Comparison of ENCODE assay signal across 14 cellular contexts in the genomic region with DNA sequence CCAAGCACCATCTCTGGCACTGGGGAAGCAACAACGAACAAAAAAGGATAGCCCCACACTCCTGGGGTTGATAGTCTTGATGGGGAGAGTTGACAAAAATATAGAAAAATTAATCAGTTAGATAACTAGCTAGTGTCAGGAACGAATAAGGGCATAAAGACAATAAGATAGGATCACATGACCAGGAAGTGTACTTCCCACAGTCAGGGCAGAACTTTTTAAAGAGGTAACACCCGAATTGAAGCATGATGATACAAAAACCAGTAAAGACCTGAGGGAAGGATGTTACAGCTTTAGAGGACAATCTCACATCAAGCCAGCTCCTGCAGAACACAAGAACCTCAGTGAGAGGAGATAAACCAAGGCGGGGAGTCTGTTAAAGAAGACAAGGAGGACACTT.
DNase-seq lines count a peak whose midpoint lies in the region; ATAC-seq and TF ChIP-seq lines count a peak whose summit lies in the region.
"Had no signal": no experiment of that assay in that cellular context is flagged by ENCODE, and none has a peak within 500 bp of the region (broad histone marks: within the 10 kb centered on the region; RNA-seq: fewer than 3 reads in every experiment).

No MANE protein-coding gene starts in this region.

- H3K4me3 ChIP-seq in BLaER1 (no peak overlapping the region), OCI-LY7 (ENCODE audit: low read depth, low read length, poor library complexity, severe bottlenecking) (peak overlapping the region; percentile 42), PC-3 (ENCODE audit: low read length) (no peak overlapping the region)
- H3K4me3 ChIP-seq: pancreas had no signal

- H3K27me3 ChIP-seq in BLaER1 (no peaks in the 10 kb centered on the region), PC-3 (ENCODE audit: low read length) (peaks cover 7% of the 10 kb centered on the region; the same call in 1 of the 2 replicates)
- H3K27me3 ChIP-seq: pancreas had no signal

- H3K9me3 ChIP-seq in BLaER1 = peaks cover 5% of the 10 kb centered on the region; the same call in 1 of the 2 replicates
- H3K9me3 ChIP-seq in OCI-LY7 (ENCODE audit: low read length) = no peaks in the 10 kb centered on the region
- no peaks in the 10 kb centered on the region for H3K9me3 ChIP-seq in PC-3 (ENCODE audit: low read length)
- H3K9me3 ChIP-seq: pancreas had no signal

- DNase-seq in OCI-LY7 (ENCODE audit: low spot score) (peak; percentile 28), PC-3 (no peak), NCI-H1092 (lab: John Stamatoyannopoulos, UW) (no peak), NCI-H748 treated with DMSO at 0.1 percent for 48 hours (lab: John Stamatoyannopoulos, UW) (no peak), NCI-H524 treated with DMSO at 0.1 percent for 48 hours (lab: John Stamatoyannopoulos, UW) (no peak)
- DNase-seq: activated T-cell treated with anti-CD3 and anti-CD28 coated beads for 4 hours, anterior cingulate cortex, mesenchymal stem cell, NCI-H1694, NCI-H774, pancreas had no signal

- H3K9ac ChIP-seq in BLaER1 (no peak overlapping the region), PC-3 (ENCODE audit: low read length) (no peak overlapping the region)

- 0 out of 2 replicates have a peak overlapping the region, but pooled peaks have one; percentile 16 for H3K27ac ChIP-seq in BLaER1
- H3K27ac ChIP-seq in OCI-LY7 (ENCODE audit: low read depth, low read length, poor library complexity, severe bottlenecking) = peak overlapping the region; percentile 60
- H3K27ac ChIP-seq in PC-3 (ENCODE audit: low read length) = no peak overlapping the region
- H3K27ac ChIP-seq: pancreas had no signal

- TF ChIP-seq CTCF in OCI-LY7 (conservative IDR thresholded peaks at IDR 0.05; ENCODE audit: low read length) = no peak
- no peak for TF ChIP-seq CTCF in PC-3 (conservative IDR thresholded peaks at IDR 0.05; ENCODE audit: low read depth, low read length)

- H3K4me1 ChIP-seq in BLaER1 (peaks cover 23% of the 10 kb centered on the region), OCI-LY7 (ENCODE audit: insufficient read depth, low read length, poor library complexity, severe bottlenecking) (peaks cover 14% of the 10 kb centered on the region), PC-3 (ENCODE audit: insufficient read depth, low read length) (no peaks in the 10 kb centered on the region)
- H3K4me1 ChIP-seq: pancreas had no signal

- POLR2A ChIA-PET in OCI-LY7 (lab: Charles Lee) (interaction anchor here (1.2 to 2.0 kb wide), 4 partner anchors 19 to 293 kb away, joined by 3 to 7 read pairs (median 4); no protein-coding TSS in a partner anchor), PC-3 (lab: Charles Lee; ENCODE audit: unreplicated experiment) (no interaction called here)

- no peaks in the 10 kb centered on the region for H3K36me3 ChIP-seq in BLaER1
- no peaks in the 10 kb centered on the region for H3K36me3 ChIP-seq in OCI-LY7 (ENCODE audit: insufficient read depth, low read length)
- no peaks in the 10 kb centered on the region for H3K36me3 ChIP-seq in PC-3 (ENCODE audit: low read depth, low read length)
- H3K36me3 ChIP-seq: pancreas had no signal

- peak; percentile 21 for ATAC-seq in GM19463 (IDR thresholded peaks at IDR 0.05; ENCODE audit: unreplicated experiment)
- peak; percentile 17 for ATAC-seq in HG02938 (IDR thresholded peaks at IDR 0.05; ENCODE audit: unreplicated experiment)
- ATAC-seq in PC-3 = no peak

- no peaks in the 10 kb centered on the region for H3F3A ChIP-seq in PC-3 (ENCODE audit: low read length, unreplicated experiment)

- H2AFZ ChIP-seq in OCI-LY7 (ENCODE audit: low read length) = peak overlapping the region; percentile 77
- no peak overlapping the region for H2AFZ ChIP-seq in PC-3 (ENCODE audit: low read length)

- intact Hi-C loops in OCI-LY7 (cut with micrococcal nuclease; ENCODE audit: unreplicated experiment) (no loop called here), PC-3 (cut with micrococcal nuclease) (no loop called here)

- H3K79me2 ChIP-seq in OCI-LY7 (ENCODE audit: insufficient read depth, low read depth, low read length) = no peaks in the 10 kb centered on the region
- H3K79me2 ChIP-seq in PC-3 (ENCODE audit: low read length) = no peaks in the 10 kb centered on the region

- BruUV-seq in OCI-LY7 (replicated peaks; lab: Mats Ljungman, UMichigan) (no TSS peak), PC-3 (replicated peaks; lab: Mats Ljungman, UMichigan) (no TSS peak)

- H4K20me1 ChIP-seq in BLaER1 (no peaks in the 10 kb centered on the region), OCI-LY7 (ENCODE audit: insufficient read depth, low read length) (no peaks in the 10 kb centered on the region), PC-3 (ENCODE audit: low read length) (no peaks in the 10 kb centered on the region)

- peak overlapping the region; percentile 46 for H3K4me2 ChIP-seq in BLaER1
- peak overlapping the region; percentile 53 for H3K4me2 ChIP-seq in OCI-LY7 (ENCODE audit: low read length)
- H3K4me2 ChIP-seq in PC-3 (ENCODE audit: low read length) = no peak overlapping the region

- H3K9me2 ChIP-seq in OCI-LY7 (ENCODE audit: insufficient read depth, low read length) (no peaks in the 10 kb centered on the region), PC-3 (replicated peaks; ENCODE audit: low read length) (no peaks in the 10 kb centered on the region)

- CTCF ChIA-PET in OCI-LY7 (lab: Charles Lee; ENCODE audit: unreplicated experiment) (interaction anchor here (1.1 kb wide), 1 partner anchor 293 kb away, joined by 3 read pairs; no protein-coding TSS in a partner anchor), PC-3 (lab: Charles Lee) (no interaction called here)
